23 cellular contexts compared by ENCODE assay signal in genomic region chr5:94125107-94125506, GRCh38.
"Had no signal": no experiment of that assay in that cellular context is flagged by ENCODE, and none has a peak within 500 bp of the region (broad histone marks: within the 10 kb centered on the region; RNA-seq: fewer than 3 reads in every experiment).

No MANE protein-coding gene starts in this region.

- H3K9me3 ChIP-seq: colonic mucosa, esophagus squamous epithelium, gastrocnemius medialis, heart left ventricle, heart right ventricle had no signal

- H3K27me3 ChIP-seq: colonic mucosa, dorsolateral prefrontal cortex, esophagus muscularis mucosa, esophagus squamous epithelium, foreskin keratinocyte, gastrocnemius medialis, gastroesophageal sphincter, heart left ventricle, heart right ventricle had no signal

- H3K4me3 ChIP-seq: colonic mucosa, coronary artery, dorsolateral prefrontal cortex, esophagus muscularis mucosa, esophagus squamous epithelium, gastrocnemius medialis, gastroesophageal sphincter, heart left ventricle, heart right ventricle had no signal

- DNase-seq: colonic mucosa; cortex of kidney; dermis blood vessel endothelial cell; dorsolateral prefrontal cortex; effector CD4-positive, alpha-beta T cell; effector CD8-positive, alpha-beta T cell; effector memory CD4-positive, alpha-beta T cell; effector memory CD8-positive, alpha-beta T cell; endodermal cell; erythroblast; esophagus squamous epithelium; foreskin fibroblast; foreskin keratinocyte; foreskin melanocyte; gastrocnemius medialis; glutamatergic neuron; head of caudate nucleus; heart left ventricle; heart right ventricle had no signal

- H3K36me3 ChIP-seq: colonic mucosa, esophagus muscularis mucosa, esophagus squamous epithelium, gastrocnemius medialis, gastroesophageal sphincter, heart left ventricle, heart right ventricle had no signal

- H3K4me1 ChIP-seq: colonic mucosa, esophagus muscularis mucosa, esophagus squamous epithelium, foreskin keratinocyte, gastrocnemius medialis, gastroesophageal sphincter, heart left ventricle, heart right ventricle had no signal

- H3K27ac ChIP-seq: colonic mucosa, coronary artery, dorsolateral prefrontal cortex, epithelial cell of prostate, esophagus muscularis mucosa, esophagus squamous epithelium, foreskin keratinocyte, gastrocnemius medialis, gastroesophageal sphincter, heart left ventricle, heart right ventricle had no signal
